In genomic region chr12:113185180-113186032, GRCh38 we compare ENCODE assay signal across 1 cellular context.
TF ChIP-seq lines count a peak whose summit lies in the region.

Gene DDX54, minus strand, starts transcription at chr12:113185478. Its CDS starts 27 bp downstream, at chr12:113185451.
A gene with protein sequence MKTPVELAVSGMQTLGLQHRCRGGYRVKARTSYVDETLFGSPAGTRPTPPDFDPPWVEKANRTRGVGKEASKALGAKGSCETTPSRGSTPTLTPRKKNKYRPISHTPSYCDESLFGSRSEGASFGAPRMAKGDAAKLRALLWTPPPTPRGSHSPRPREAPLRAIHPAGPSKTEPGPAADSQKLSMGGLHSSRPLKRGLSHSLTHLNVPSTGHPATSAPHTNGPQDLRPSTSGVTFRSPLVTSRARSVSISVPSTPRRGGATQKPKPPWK (plus strand): TSS chr12:113185721. CDS start chr12:113186747, 1,026 bp downstream.

TF ChIP-seq in GM12878, 131 proteins besides CTCF, POLR2A, EP300 and RAD21 (continued from another document):
- TF ChIP-seq ZNF592 (IDR thresholded peaks at IDR 0.05) (no peak), USF2 (IDR thresholded peaks at IDR 0.05; ENCODE audit: borderline replicate concordance, low read depth, low read length) (peak; percentile 93), RELA (IDR thresholded peaks at IDR 0.05; ENCODE audit: borderline replicate concordance, partially characterized antibody) (peak; percentile 93), NR2F1 (conservative IDR thresholded peaks at IDR 0.05) (peak; percentile 55; the same call in 1 of the 2 replicates), CHD2 (IDR thresholded peaks at IDR 0.05; ENCODE audit: borderline replicate concordance, low read depth, low read length) (0 out of 2 replicates have a peak, but pooled peaks have one; percentile 4), BHLHE40 (IDR thresholded peaks at IDR 0.05; ENCODE audit: borderline replicate concordance in 1 of 2, low read depth in 2 of 2, low read length in 1 of 2) (peak; percentile 94 to 99), TBL1XR1 (IDR thresholded peaks at IDR 0.05; ENCODE audit: low read depth, low read length) (no peak), IRF4 (IDR thresholded peaks at IDR 0.05; ENCODE audit: low read depth, low read length) (no peak), NFXL1 (IDR thresholded peaks at IDR 0.05; ENCODE audit: borderline replicate concordance) (no peak), RUNX3 (IDR thresholded peaks at IDR 0.05; ENCODE audit: low read length) (peak; percentile 61), CREM (IDR thresholded peaks at IDR 0.05; ENCODE audit: low read depth) (no peak), ASH2L (IDR thresholded peaks at IDR 0.05; ENCODE audit: borderline replicate concordance, low read depth) (no peak), DPF2 (IDR thresholded peaks at IDR 0.05) (peak; percentile 89; the same call in 1 of the 2 replicates), ESRRA (IDR thresholded peaks at IDR 0.05; ENCODE audit: low read length) (0 out of 2 replicates have a peak, but pooled peaks have one; percentile 17), TCF12 (IDR thresholded peaks at IDR 0.05; ENCODE audit: low read depth, low read length) (0 out of 2 replicates have a peak, but pooled peaks have one; percentile 20), FOXK2 (IDR thresholded peaks at IDR 0.05) (peak; percentile 99), PKNOX1 (IDR thresholded peaks at IDR 0.05) (peak; percentile 70), EGR1 (IDR thresholded peaks at IDR 0.05; ENCODE audit: borderline replicate concordance in 1 of 2, low read depth in 2 of 2, low read length in 2 of 2) (peak in 1 of 2 experiments; percentile 37; a peak in 1 of 3 replicates), POLR2AphosphoS5 (IDR thresholded peaks at IDR 0.05; ENCODE audit: low read length) (peak; percentile 83), SP1 (IDR thresholded peaks at IDR 0.05; ENCODE audit: low read depth, low read length) (peak; percentile 80), GABPA (IDR thresholded peaks at IDR 0.05; ENCODE audit: low read depth) (no peak), NKRF (conservative IDR thresholded peaks at IDR 0.05) (peak; percentile 84), NR2C1 (IDR thresholded peaks at IDR 0.05) (no peak), MEF2A (IDR thresholded peaks at IDR 0.05; ENCODE audit: insufficient read depth, low read depth, low read length) (no peak), MLLT1 (IDR thresholded peaks at IDR 0.05) (0 out of 2 replicates have a peak, but pooled peaks have one; percentile 64), SKIL (IDR thresholded peaks at IDR 0.05; ENCODE audit: low read depth, poor library complexity, severe bottlenecking) (peak; percentile 29), TARDBP (IDR thresholded peaks at IDR 0.05; ENCODE audit: borderline replicate concordance) (no peak; the same call in 1 of the 2 replicates), ZSCAN29 (IDR thresholded peaks at IDR 0.05) (no peak), TCF7 (IDR thresholded peaks at IDR 0.05; ENCODE audit: borderline replicate concordance) (no peak), STAT1 (conservative IDR thresholded peaks at IDR 0.05) (no peak), CREB1 (IDR thresholded peaks at IDR 0.05; ENCODE audit: low read depth) (peak; percentile 51; the same call in 1 of the 2 replicates)
- TF ChIP-seq, protein P1, sequence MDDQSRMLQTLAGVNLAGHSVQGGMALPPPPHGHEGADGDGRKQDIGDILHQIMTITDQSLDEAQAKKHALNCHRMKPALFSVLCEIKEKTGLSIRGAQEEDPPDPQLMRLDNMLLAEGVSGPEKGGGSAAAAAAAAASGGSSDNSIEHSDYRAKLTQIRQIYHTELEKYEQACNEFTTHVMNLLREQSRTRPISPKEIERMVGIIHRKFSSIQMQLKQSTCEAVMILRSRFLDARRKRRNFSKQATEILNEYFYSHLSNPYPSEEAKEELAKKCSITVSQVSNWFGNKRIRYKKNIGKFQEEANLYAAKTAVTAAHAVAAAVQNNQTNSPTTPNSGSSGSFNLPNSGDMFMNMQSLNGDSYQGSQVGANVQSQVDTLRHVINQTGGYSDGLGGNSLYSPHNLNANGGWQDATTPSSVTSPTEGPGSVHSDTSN (IDR thresholded peaks at IDR 0.05; ENCODE audit: insufficient replicate concordance, low read depth, low read length) = no peak
- TF ChIP-seq, protein P2, sequence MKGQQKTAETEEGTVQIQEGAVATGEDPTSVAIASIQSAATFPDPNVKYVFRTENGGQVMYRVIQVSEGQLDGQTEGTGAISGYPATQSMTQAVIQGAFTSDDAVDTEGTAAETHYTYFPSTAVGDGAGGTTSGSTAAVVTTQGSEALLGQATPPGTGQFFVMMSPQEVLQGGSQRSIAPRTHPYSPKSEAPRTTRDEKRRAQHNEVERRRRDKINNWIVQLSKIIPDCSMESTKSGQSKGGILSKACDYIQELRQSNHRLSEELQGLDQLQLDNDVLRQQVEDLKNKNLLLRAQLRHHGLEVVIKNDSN (IDR thresholded peaks at IDR 0.05; ENCODE audit: borderline replicate concordance, extremely low read length, insufficient read depth, low read depth, low read length) = peak; percentile 98
